Comparison of ENCODE assay signal across 1 cellular context in genomic region chr12:117124421-117125274, GRCh38.
TF ChIP-seq lines count a peak whose summit lies in the region.

No MANE protein-coding gene starts in this region.

TF ChIP-seq in SK-N-SH, 30 proteins besides CTCF, POLR2A, EP300 and RAD21 (continued from another document):
- TF ChIP-seq ZBTB33 (IDR thresholded peaks at IDR 0.05; ENCODE audit: borderline replicate concordance, low read depth) (no peak), NFIC (IDR thresholded peaks at IDR 0.05; ENCODE audit: borderline replicate concordance) (no peak), POLR2AphosphoS5 (IDR thresholded peaks at IDR 0.05; ENCODE audit: low read depth, low read length) (no peak), PBX3 (IDR thresholded peaks at IDR 0.05) (no peak), JUND (IDR thresholded peaks at IDR 0.05) (no peak), NRF1 (IDR thresholded peaks at IDR 0.05; ENCODE audit: low read depth, low read length) (no peak), USF1 (IDR thresholded peaks at IDR 0.05; ENCODE audit: borderline replicate concordance, low read depth) (no peak), MEF2A (IDR thresholded peaks at IDR 0.05; ENCODE audit: borderline replicate concordance, low read depth) (no peak), MXI1 (IDR thresholded peaks at IDR 0.05; ENCODE audit: low read depth, low read length) (no peak), RXRA (IDR thresholded peaks at IDR 0.05; ENCODE audit: borderline replicate concordance, low read depth) (no peak)
